Comparison of ENCODE assay signal across 9 cellular contexts in genomic region chr13:27327633-27328032, GRCh38.
"Had no signal": no experiment of that assay in that cellular context is flagged by ENCODE, and none has a peak within 500 bp of the region (broad histone marks: within the 10 kb centered on the region; RNA-seq: fewer than 3 reads in every experiment).

No MANE protein-coding gene starts in this region.

- DNase-seq: H9, IMR-90, KG1 had no signal

- H3K4me2 ChIP-seq: GM23338 had no signal

- H3K4me3 ChIP-seq: GM23338, K562 had no signal

- FAIRE-seq: H1, H54, HTR-8/SVneo, K562 had no signal

- ATAC-seq: GM23338, HCT116, K562 had no signal
